Comparison of ENCODE assay signal across 1 cellular context in the genomic region with DNA sequence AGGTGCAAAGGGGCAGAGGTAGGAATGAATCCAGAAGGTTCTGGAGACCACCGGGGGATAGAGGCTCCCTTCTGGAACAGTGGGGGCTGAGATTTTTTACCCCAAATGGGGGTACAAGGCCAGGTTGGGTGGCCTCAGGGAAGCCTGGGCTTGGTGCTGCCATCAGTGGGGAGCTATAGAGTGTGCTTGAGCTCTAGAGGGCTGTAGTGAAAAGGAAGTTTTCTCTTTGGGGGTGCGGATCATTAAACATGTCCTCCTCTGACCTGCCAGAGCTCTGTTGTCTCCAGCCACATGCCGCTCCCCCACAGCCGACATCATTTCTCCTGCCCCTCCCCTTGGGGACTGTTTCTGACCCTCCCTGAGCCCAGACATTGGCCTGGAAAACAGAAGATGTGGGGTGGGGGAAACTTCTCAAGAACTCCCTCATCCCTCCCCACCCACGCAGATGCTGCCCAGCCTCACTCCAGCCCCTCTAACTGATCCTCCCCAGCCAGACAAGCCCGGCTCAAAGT.
TF ChIP-seq lines count a peak whose summit lies in the region.

No MANE protein-coding gene starts in this region.

TF ChIP-seq in K562, 482 proteins besides CTCF, POLR2A, EP300 and RAD21:
- TF ChIP-seq RBM25 (IDR thresholded peaks at IDR 0.05; ENCODE audit: low read depth, low read length, severe bottlenecking): peak; percentile 30
- no peak for TF ChIP-seq DIDO1 (tag; IDR thresholded peaks at IDR 0.05; ENCODE audit: low read depth)
TF ChIP-seq in K562: peak in this region for 1.
